8 cellular contexts compared by ENCODE assay signal in the genomic region with DNA sequence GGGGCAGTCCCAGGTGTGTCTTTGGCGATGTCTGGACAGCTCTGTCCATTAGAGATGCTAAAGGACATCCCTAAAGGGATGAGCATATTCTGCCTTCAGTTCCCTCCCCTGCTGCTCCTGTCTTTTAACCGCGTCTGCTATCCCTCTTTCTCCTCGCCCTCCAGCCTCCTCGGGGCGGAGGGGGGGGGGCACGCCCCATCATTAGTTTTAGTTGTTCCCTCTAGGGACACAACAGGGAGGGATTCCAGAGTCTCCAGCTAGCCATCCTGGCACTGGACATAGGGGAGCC. TPM values are rescaled to one million over a fixed set of nuclear protein-coding genes. Genes with fewer than 3 reads are reported as not detected.
DNase-seq lines count a peak whose midpoint lies in the region; ATAC-seq and TF ChIP-seq lines count a peak whose summit lies in the region.

No MANE protein-coding gene starts in this region.

- H3K27ac ChIP-seq in SK-N-SH (ENCODE audit: low read depth in 2 of 2, low read length in 1 of 2): peak overlapping the region; percentile 77 to 86

- no peak for TF ChIP-seq CTCF in GM12864 (IDR thresholded peaks at IDR 0.05; ENCODE audit: low read depth, low read length, missing control alignments)
- TF ChIP-seq CTCF in SK-N-SH (IDR thresholded peaks at IDR 0.05): no peak
- TF ChIP-seq CTCF in fibroblast of pulmonary artery (IDR thresholded peaks at IDR 0.05; ENCODE audit: low read length, missing control alignments): no peak
- TF ChIP-seq CTCF in retinal pigment epithelial cell (conservative IDR thresholded peaks at IDR 0.05; ENCODE audit: low read depth, low read length): no peak

- no peaks in the 10 kb centered on the region for H3K27me3 ChIP-seq in SK-N-SH (ENCODE audit: insufficient read depth)

- peak overlapping the region; percentile 91 for H3K4me3 ChIP-seq in GM12864 (ENCODE audit: low read depth, low read length)
- H3K4me3 ChIP-seq in SK-N-SH (ENCODE audit: low read depth in 2 of 2, low read length in 1 of 2): peak overlapping the region; percentile 68 to 80
- peak overlapping the region; percentile 85 for H3K4me3 ChIP-seq in fibroblast of pulmonary artery (replicated peaks; ENCODE audit: low read depth, low read length)
- H3K4me3 ChIP-seq in retinal pigment epithelial cell (ENCODE audit: low read length): peak overlapping the region; percentile 81

- WGBS in SK-N-SH (ENCODE audit: low lambda C conversion rate): 3% methylated on average over 5 of the region's 7 CpGs

- H2AFZ ChIP-seq in SK-N-SH (ENCODE audit: low read depth): no peak overlapping the region

- TF ChIP-seq RAD21 in SK-N-SH (IDR thresholded peaks at IDR 0.05; ENCODE audit: low read length): no peak

- peaks cover 0 to 5% of the 10 kb centered on the region in 2 experiments; a peak in 3 of 4 replicates for H3K4me1 ChIP-seq in SK-N-SH (ENCODE audit: control insufficient read depth in 1 of 2, insufficient read depth in 2 of 2, low read depth in 1 of 2, low read length in 1 of 2)

- peak overlapping the region; percentile 72 for H3K4me2 ChIP-seq in SK-N-SH

- POLR2A ChIA-PET in SK-N-SH (lab: Yijun Ruan, JAX): no interaction called here

- no peaks in the 10 kb centered on the region for H4K20me1 ChIP-seq in SK-N-SH (ENCODE audit: insufficient read depth)

- H3K9me3 ChIP-seq in SK-N-SH: no peaks in the 10 kb centered on the region

- ATAC-seq in GM18861 (IDR thresholded peaks at IDR 0.05; ENCODE audit: unreplicated experiment): no peak
- no peak for ATAC-seq in esophagus mucosa

- H3K9me2 ChIP-seq in SK-N-SH: no peaks in the 10 kb centered on the region

- peaks cover 15% of the 10 kb centered on the region for H3K79me2 ChIP-seq in SK-N-SH (ENCODE audit: insufficient read depth)

- peaks cover 12% of the 10 kb centered on the region for H3F3A ChIP-seq in SK-N-SH (replicated peaks; ENCODE audit: insufficient read depth)

- DNase-seq in GM12864 (ENCODE audit: low read depth) (no peak), SK-N-SH (no peak), fibroblast of pulmonary artery (ENCODE audit: low read depth) (no peak), retinal pigment epithelial cell (ENCODE audit: low read depth) (no peak), dedifferentiated amniotic fluid mesenchymal stem cell (ENCODE audit: extremely low spot score) (no peak)
- no peak for DNase-seq in effector CD8-positive, alpha-beta T cell (lab: John Stamatoyannopoulos, UW)

- CTCF ChIA-PET in SK-N-SH (lab: Yijun Ruan, JAX): interaction anchor here (0.6 to 1.7 kb wide), 4 partner anchors 11 to 215 kb away, joined by 3 to 5 read pairs (median 3); no protein-coding TSS in a partner anchor

- TF ChIP-seq EP300 in SK-N-SH (IDR thresholded peaks at IDR 0.05; ENCODE audit: borderline replicate concordance in 1 of 2, low read depth in 1 of 2, low read length in 1 of 2): no peak

- H3K9ac ChIP-seq in SK-N-SH: peak overlapping the region; percentile 84

- peaks cover 34 to 35% of the 10 kb centered on the region in 2 experiments for H3K36me3 ChIP-seq in SK-N-SH (replicated peaks in 1 of 2; ENCODE audit: control insufficient read depth in 1 of 2, insufficient read depth in 2 of 2, low read length in 1 of 2)

TF ChIP-seq in SK-N-SH, 30 proteins besides CTCF, POLR2A, EP300 and RAD21:
- TF ChIP-seq TCF12 (IDR thresholded peaks at IDR 0.05) (no peak), ZBTB33 (IDR thresholded peaks at IDR 0.05; ENCODE audit: borderline replicate concordance, low read depth) (no peak), MEF2A (IDR thresholded peaks at IDR 0.05; ENCODE audit: borderline replicate concordance, low read depth) (no peak), SMC3 (IDR thresholded peaks at IDR 0.05; ENCODE audit: low read depth, low read length) (no peak), FOSL2 (IDR thresholded peaks at IDR 0.05; ENCODE audit: borderline replicate concordance, low read depth) (no peak), RXRA (IDR thresholded peaks at IDR 0.05; ENCODE audit: borderline replicate concordance, low read depth) (no peak), JUND (IDR thresholded peaks at IDR 0.05) (no peak), MAX (IDR thresholded peaks at IDR 0.05; ENCODE audit: low read depth) (no peak)
- TF ChIP-seq, protein P1, sequence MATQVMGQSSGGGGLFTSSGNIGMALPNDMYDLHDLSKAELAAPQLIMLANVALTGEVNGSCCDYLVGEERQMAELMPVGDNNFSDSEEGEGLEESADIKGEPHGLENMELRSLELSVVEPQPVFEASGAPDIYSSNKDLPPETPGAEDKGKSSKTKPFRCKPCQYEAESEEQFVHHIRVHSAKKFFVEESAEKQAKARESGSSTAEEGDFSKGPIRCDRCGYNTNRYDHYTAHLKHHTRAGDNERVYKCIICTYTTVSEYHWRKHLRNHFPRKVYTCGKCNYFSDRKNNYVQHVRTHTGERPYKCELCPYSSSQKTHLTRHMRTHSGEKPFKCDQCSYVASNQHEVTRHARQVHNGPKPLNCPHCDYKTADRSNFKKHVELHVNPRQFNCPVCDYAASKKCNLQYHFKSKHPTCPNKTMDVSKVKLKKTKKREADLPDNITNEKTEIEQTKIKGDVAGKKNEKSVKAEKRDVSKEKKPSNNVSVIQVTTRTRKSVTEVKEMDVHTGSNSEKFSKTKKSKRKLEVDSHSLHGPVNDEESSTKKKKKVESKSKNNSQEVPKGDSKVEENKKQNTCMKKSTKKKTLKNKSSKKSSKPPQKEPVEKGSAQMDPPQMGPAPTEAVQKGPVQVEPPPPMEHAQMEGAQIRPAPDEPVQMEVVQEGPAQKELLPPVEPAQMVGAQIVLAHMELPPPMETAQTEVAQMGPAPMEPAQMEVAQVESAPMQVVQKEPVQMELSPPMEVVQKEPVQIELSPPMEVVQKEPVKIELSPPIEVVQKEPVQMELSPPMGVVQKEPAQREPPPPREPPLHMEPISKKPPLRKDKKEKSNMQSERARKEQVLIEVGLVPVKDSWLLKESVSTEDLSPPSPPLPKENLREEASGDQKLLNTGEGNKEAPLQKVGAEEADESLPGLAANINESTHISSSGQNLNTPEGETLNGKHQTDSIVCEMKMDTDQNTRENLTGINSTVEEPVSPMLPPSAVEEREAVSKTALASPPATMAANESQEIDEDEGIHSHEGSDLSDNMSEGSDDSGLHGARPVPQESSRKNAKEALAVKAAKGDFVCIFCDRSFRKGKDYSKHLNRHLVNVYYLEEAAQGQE (IDR thresholded peaks at IDR 0.05; ENCODE audit: low read depth, low read length): no peak

RNA-seq across cellular contexts. Expression of gene MSL3, which starts 1.1 kb away (rescaled TPM):
- 21.8 and 30.1 TPM in 2 replicates for polyA plus RNA-seq in SK-N-SH (2012; rRNA removed)
- 18.6 and 19.2 TPM in 2 replicates for polyA plus RNA-seq in SK-N-SH (2012; cell fraction: cytosol; rRNA removed)
- polyA plus RNA-seq in SK-N-SH (2012; cell fraction: nucleus; rRNA removed): 78.8 and 93.3 TPM in 2 replicates
- 16.0 TPM for total RNA-seq in esophagus mucosa
